ENCODE assay signal across 12 cellular contexts in genomic region chr11:61757213-61757862, GRCh38. TPM values are rescaled to one million over a fixed set of nuclear protein-coding genes. Genes with fewer than 3 reads are reported as not detected.
DNase-seq lines count a peak whose midpoint lies in the region; ATAC-seq, FAIRE-seq and TF ChIP-seq lines count a peak whose summit lies in the region.
"Had no signal": no experiment of that assay in that cellular context is flagged by ENCODE, and none has a peak within 500 bp of the region (broad histone marks: within the 10 kb centered on the region; RNA-seq: fewer than 3 reads in every experiment).

No MANE protein-coding gene starts in this region.

- H3K4me1 ChIP-seq in BLaER1 treated with 17β-estradiol and CSF1 and Interleukin-3, amounts not matched to agents 10 nM and 100 nM, result peaks cover 26 to 57% (median 45%) of the 10 kb centered on the region in 10 experiments
- peaks cover 8% of the 10 kb centered on the region for H3K4me1 ChIP-seq in GM12878 (ENCODE audit: control insufficient read depth, insufficient read depth, low read length)
- H3K4me1 ChIP-seq: foreskin keratinocyte had no signal

- intact Hi-C loops in GM12878 (cut with micrococcal nuclease; ENCODE audit: unreplicated experiment), result no loop called here

- peak overlapping the region in 6 of 11 experiments; percentile 24 to 79 (median 71); a peak in 4 of 22 replicates for H3K9ac ChIP-seq in BLaER1 treated with 17β-estradiol and CSF1 and Interleukin-3, amounts not matched to agents 10 nM and 100 nM
- H3K9ac ChIP-seq in GM12878 (ENCODE audit: control insufficient read depth, insufficient read depth, low read length), result no peak overlapping the region

- H3K79me2 ChIP-seq in GM12878 (ENCODE audit: control insufficient read depth, insufficient read depth, low read length), result no peaks in the 10 kb centered on the region

- peak overlapping the region in 10 of 11 experiments; percentile 50 to 96 (median 83); a peak in 18 of 22 replicates for H3K27ac ChIP-seq in BLaER1 treated with 17β-estradiol and CSF1 and Interleukin-3, amounts not matched to agents 10 nM and 100 nM
- H3K27ac ChIP-seq in GM12878 (ENCODE audit: control insufficient read depth, insufficient read depth), result no peak overlapping the region
- H3K27ac ChIP-seq: foreskin keratinocyte had no signal

- H3K27ac Mint-ChIP-seq in chondrocyte (ENCODE audit: unreplicated experiment), result no peak overlapping the region

- in situ Hi-C loops in GM12878 (cut with MboI), result no loop called here

- H3K9me3 ChIP-seq in BLaER1 treated with 17β-estradiol and CSF1 and Interleukin-3, amounts not matched to agents 10 nM and 100 nM (replicated peaks in 1 of 11), result no peaks in the 10 kb centered on the region
- no peaks in the 10 kb centered on the region for H3K9me3 ChIP-seq in GM12878 (replicated peaks; ENCODE audit: control insufficient read depth, insufficient read depth, low read length)

- H3K4me2 ChIP-seq in BLaER1 treated with 17β-estradiol and CSF1 and Interleukin-3, amounts not matched to agents 10 nM and 100 nM, result peak overlapping the region; percentile 76 to 96 (median 88)
- H3K4me2 ChIP-seq in GM12878 (ENCODE audit: control insufficient read depth, insufficient read depth), result peak overlapping the region; percentile 25; the same call in 1 of the 2 replicates

- H3K36me3 Mint-ChIP-seq in chondrocyte (ENCODE audit: low read depth), result no peaks in the 10 kb centered on the region
- H3K36me3 Mint-ChIP-seq: activated naive CD4-positive, alpha-beta T cell treated with anti-CD3 and anti-CD28 coated beads, Interleukin-2, amount 50 U/mL, for 72 hours had no signal

- no peak for TF ChIP-seq POLR2A in GM12878 (IDR thresholded peaks at IDR 0.05; ENCODE audit: low read depth, low read length)

- no peak for DNase-seq in GM12878 (ENCODE audit: low read depth, low spot score)
- peak; percentile 45 for DNase-seq in mucosa of gallbladder (ENCODE audit: low spot score)
- no peak for DNase-seq in chondrocyte (ENCODE audit: low spot score)
- DNase-seq: dermis blood vessel endothelial cell; foreskin keratinocyte; NCI-H187; occipital lobe; stimulated activated CD8-positive, alpha-beta memory T cell treated with anti-CD3 and anti-CD28 coated beads, Interleukin-4, amount 100 ng/mL, for 48 hours had no signal

- no peak overlapping the region for H3K4me3 Mint-ChIP-seq in chondrocyte (ENCODE audit: unreplicated experiment)

- TF ChIP-seq RAD21 in GM12878 (IDR thresholded peaks at IDR 0.05; ENCODE audit: insufficient read depth, low read depth, low read length), result no peak

- ATAC-seq in GM12878, result no peak
- ATAC-seq in GM19455 (IDR thresholded peaks at IDR 0.05; ENCODE audit: unreplicated experiment), result no peak
- no peak for ATAC-seq in GM19351 (IDR thresholded peaks at IDR 0.05; ENCODE audit: unreplicated experiment)
- ATAC-seq: foreskin keratinocyte had no signal

- SMC1A ChIA-PET in GM12878 (lab: Charles Lee; ENCODE audit: uncharacterized antibody, unreplicated experiment), result interaction anchor here (0.9 to 1.5 kb wide), 4 partner anchors 36 to 77 kb away, joined by 3 to 4 read pairs (median 3); partner anchors contain the start of gene FEN1

- H4K20me1 ChIP-seq in BLaER1 treated with 17β-estradiol and CSF1 and Interleukin-3, amounts not matched to agents 10 nM and 100 nM, result no peaks in the 10 kb centered on the region; a peak in 2 of 22 replicates
- no peaks in the 10 kb centered on the region for H4K20me1 ChIP-seq in GM12878 (ENCODE audit: control insufficient read depth, insufficient read depth)

- no peak for TF ChIP-seq EP300 in GM12878 (IDR thresholded peaks at IDR 0.05; ENCODE audit: borderline replicate concordance in 1 of 2, control insufficient read depth in 1 of 2, low read depth in 2 of 2, low read length in 2 of 2)

- peaks cover 12% of the 10 kb centered on the region for H3K4me1 Mint-ChIP-seq in chondrocyte (ENCODE audit: low read depth)

- no peaks in the 10 kb centered on the region for H3K36me3 ChIP-seq in BLaER1 treated with 17β-estradiol and CSF1 and Interleukin-3, amounts not matched to agents 10 nM and 100 nM
- H3K36me3 ChIP-seq in GM12878 (ENCODE audit: control insufficient read depth in 2 of 2, insufficient read depth in 2 of 2, low read length in 1 of 2), result no peaks in the 10 kb centered on the region

- TF ChIP-seq CTCF in GM12878 (IDR thresholded peaks at IDR 0.05 in 2 of 3, conservative IDR thresholded peaks at IDR 0.05 in 1 of 3; ENCODE audit: control insufficient read depth in 2 of 3, extremely low read depth in 1 of 3, insufficient read depth in 1 of 3, low read depth in 3 of 3, low read length in 3 of 3) (no peak), chondrocyte (IDR thresholded peaks at IDR 0.05) (no peak)

- peaks cover 19 to 32% (median 28%) of the 10 kb centered on the region in 11 experiments for H3K27me3 ChIP-seq in BLaER1 treated with 17β-estradiol and CSF1 and Interleukin-3, amounts not matched to agents 10 nM and 100 nM
- H3K27me3 ChIP-seq in GM12878 (replicated peaks in 1 of 2; ENCODE audit: control insufficient read depth in 2 of 2, insufficient read depth in 2 of 2, low read length in 1 of 2), result no peaks in the 10 kb centered on the region; a peak in 1 of 4 replicates

- WGBS in GM12878 (ENCODE audit: insufficient coverage, insufficient replicate concordance, low lambda C conversion rate, missing lambda C conversion rate), result 72% methylated on average over 15 of the region's 15 CpGs

- H2AFZ ChIP-seq in GM12878 (ENCODE audit: control insufficient read depth, low read depth, low read length), result no peak overlapping the region

- BruUV-seq in GM12878 (replicated peaks; lab: Mats Ljungman, UMichigan), result TSS peak; percentile 36

- no peak overlapping the region for H3K4me3 ChIP-seq in BLaER1 treated with 17β-estradiol and CSF1 and Interleukin-3, amounts not matched to agents 10 nM and 100 nM
- no peak overlapping the region for H3K4me3 ChIP-seq in GM12878

- H3K9me3 Mint-ChIP-seq in chondrocyte (ENCODE audit: low read depth), result no peaks in the 10 kb centered on the region
- H3K9me3 Mint-ChIP-seq: activated naive CD4-positive, alpha-beta T cell treated with anti-CD3 and anti-CD28 coated beads, Interleukin-2, amount 50 U/mL, for 72 hours had no signal

- no peak for FAIRE-seq in GM12878 (lab: Jason Lieb, UNC)

- H3K27me3 Mint-ChIP-seq in chondrocyte (ENCODE audit: low read depth), result no peaks in the 10 kb centered on the region

- RAD21 ChIA-PET in GM12878 (lab: Charles Lee; ENCODE audit: unreplicated experiment), result interaction anchor here (0.9 to 2.1 kb wide), 6 partner anchors 10 to 71 kb away, joined by 3 to 7 read pairs (median 4); partner anchors contain the start of genes FADS2 and FEN1

- CTCF ChIA-PET in GM12878 (lab: Yijun Ruan, JAX), result interaction anchor here (0.5 to 4.8 kb wide), 6 partner anchors 10 to 456 kb away, joined by 3 to 35 read pairs (median 5); no protein-coding TSS in a partner anchor

- POLR2A ChIA-PET in GM12878 (lab: Charles Lee), result interaction anchor here (0.6 to 8.0 kb wide), 9 partner anchors 33 to 787 kb away, joined by 3 to 60 read pairs (median 4); partner anchors contain the start of genes FADS2, FEN1, FTH1 and TMEM258

RNA-seq across cellular contexts. Expression of gene MYRF, which starts 4.9 kb away (rescaled TPM):
- 24.0 and 28.0 TPM in 2 replicates for total RNA-seq in GM12878 (2013; cell fraction: nucleolus; rRNA removed)
- 1.0 and 1.1 TPM in 2 replicates for total RNA-seq in GM12878 (2014; rRNA removed)
- 0.27 and 0.60 TPM in 2 replicates for total RNA-seq in GM12878 (2014; rRNA removed; fragmentation: Illumina TruSeq; extraction: Trizol)
- 2.0 and 3.1 TPM in 2 replicates for total RNA-seq in GM12878 (2021)
- 1.1 TPM for polyA plus RNA-seq in GM12878 (2011; ENCODE audit: low read depth)
- polyA plus RNA-seq in GM12878 (2011; rRNA removed), result 9.6 and 15.6 TPM in 2 replicates
- polyA plus RNA-seq in GM12878 (2011; cell fraction: cytosol; rRNA removed), result 24.7 and 27.8 TPM in 2 replicates
- 201 and 207 TPM in 2 replicates for polyA plus RNA-seq in GM12878 (2011; cell fraction: nucleus; rRNA removed)
- 1.7 and 2.1 TPM in 2 replicates for polyA plus RNA-seq in GM12878 (2012)
- 0.93 and 1.2 TPM in 2 replicates for polyA plus RNA-seq in GM12878 (2014; fragmentation: Illumina TruSeq; extraction: Trizol)
- polyA plus RNA-seq in GM12878 (2014; fragmentation: Nextera tagmentation; extraction: Ambion mirVana), result under 1 TPM; 0.33 to 0.55 TPM
- polyA plus RNA-seq in GM12878 (2014; rRNA removed), result 1.7 TPM in 2 replicates
- polyA plus RNA-seq in GM12878 (2016; fragmentation: Nextera tagmentation; extraction: Ambion mirVana), result under 1 TPM; 0.50 to 0.64 TPM
- polyA minus RNA-seq in GM12878 (2011; rRNA and poly(A)+ RNA removed), result 14.6 and 28.9 TPM in 2 replicates
- polyA minus RNA-seq in GM12878 (2011; cell fraction: cytosol; rRNA and poly(A)+ RNA removed), result 17.6 and 22.6 TPM in 2 replicates
- polyA minus RNA-seq in GM12878 (2011; cell fraction: nucleus; rRNA and poly(A)+ RNA removed), result 38.2 and 54.2 TPM in 2 replicates
- 320 TPM for total RNA-seq in mucosa of gallbladder
- 1.6 to 1.7 TPM in 2 of 3 replicates, not detected in the other for total RNA-seq in chondrocyte

RNA-seq across cellular contexts. Expression of gene TMEM258, which starts 35.1 kb away (rescaled TPM):
- total RNA-seq in GM12878 (2013; cell fraction: nucleolus; rRNA removed), result 43.6 and 56.9 TPM in 2 replicates
- total RNA-seq in GM12878 (2014; rRNA removed) (233 and 251 TPM in 2 replicates), GM12878 (2014; rRNA removed; fragmentation: Illumina TruSeq; extraction: Trizol) (202 and 218 TPM in 2 replicates), GM12878 (2021) (157 and 160 TPM in 2 replicates), mucosa of gallbladder (116 TPM), chondrocyte (103 to 133 TPM (median 106 TPM) in 3 replicates)
- 130 TPM for polyA plus RNA-seq in GM12878 (2011; ENCODE audit: low read depth)
- polyA plus RNA-seq in GM12878 (2011; rRNA removed) (373 and 532 TPM in 2 replicates), GM12878 (2014; fragmentation: Illumina TruSeq; extraction: Trizol) (167 and 194 TPM in 2 replicates), GM12878 (2014; fragmentation: Nextera tagmentation; extraction: Ambion mirVana) (100 to 1,000 TPM; 800 to 840 TPM), GM12878 (2014; rRNA removed) (252 and 261 TPM in 2 replicates), GM12878 (2016; fragmentation: Nextera tagmentation; extraction: Ambion mirVana) (100 to 1,000 TPM; 390 to 393 TPM)
- 536 and 608 TPM in 2 replicates for polyA plus RNA-seq in GM12878 (2011; cell fraction: cytosol; rRNA removed)
- polyA plus RNA-seq in GM12878 (2011; cell fraction: nucleus; rRNA removed), result 121 and 202 TPM in 2 replicates
- polyA plus RNA-seq in GM12878 (2012), result 400 and 645 TPM in 2 replicates
- polyA minus RNA-seq in GM12878 (2011; rRNA and poly(A)+ RNA removed), result 208 and 236 TPM in 2 replicates
- polyA minus RNA-seq in GM12878 (2011; cell fraction: cytosol; rRNA and poly(A)+ RNA removed), result 78.8 and 105 TPM in 2 replicates
- 58.0 and 65.3 TPM in 2 replicates for polyA minus RNA-seq in GM12878 (2011; cell fraction: nucleus; rRNA and poly(A)+ RNA removed)

RNA-seq across cellular contexts. Expression of gene FEN1, which starts 35.4 kb away (rescaled TPM):
- total RNA-seq in GM12878 (2013; cell fraction: nucleolus; rRNA removed), result 16.7 and 19.0 TPM in 2 replicates
- 136 TPM in 2 replicates for total RNA-seq in GM12878 (2014; rRNA removed)
- total RNA-seq in GM12878 (2014; rRNA removed; fragmentation: Illumina TruSeq; extraction: Trizol), result 117 and 135 TPM in 2 replicates
- total RNA-seq in GM12878 (2021), result 127 and 129 TPM in 2 replicates
- polyA plus RNA-seq in GM12878 (2011; ENCODE audit: low read depth), result 42.9 TPM
- 94.3 and 94.4 TPM in 2 replicates for polyA plus RNA-seq in GM12878 (2011; rRNA removed)
- 79.0 and 88.7 TPM in 2 replicates for polyA plus RNA-seq in GM12878 (2011; cell fraction: cytosol; rRNA removed)
- polyA plus RNA-seq in GM12878 (2011; cell fraction: nucleus; rRNA removed), result 24.1 and 39.1 TPM in 2 replicates
- 51.3 and 51.6 TPM in 2 replicates for polyA plus RNA-seq in GM12878 (2012)
- polyA plus RNA-seq in GM12878 (2014; fragmentation: Illumina TruSeq; extraction: Trizol), result 92.7 and 120 TPM in 2 replicates
- polyA plus RNA-seq in GM12878 (2014; fragmentation: Nextera tagmentation; extraction: Ambion mirVana), result 10 to 100 TPM; 54.8 to 99.9 TPM
- 110 and 130 TPM in 2 replicates for polyA plus RNA-seq in GM12878 (2014; rRNA removed)
- polyA plus RNA-seq in GM12878 (2016; fragmentation: Nextera tagmentation; extraction: Ambion mirVana), result 100 to 1,000 TPM; 281 to 282 TPM
- polyA minus RNA-seq in GM12878 (2011; rRNA and poly(A)+ RNA removed), result 78.7 and 79.0 TPM in 2 replicates
- polyA minus RNA-seq in GM12878 (2011; cell fraction: cytosol; rRNA and poly(A)+ RNA removed), result 31.3 and 34.8 TPM in 2 replicates
- polyA minus RNA-seq in GM12878 (2011; cell fraction: nucleus; rRNA and poly(A)+ RNA removed), result 19.6 and 36.2 TPM in 2 replicates
- total RNA-seq in mucosa of gallbladder, result 7.7 TPM
- total RNA-seq in chondrocyte, result 12.6 to 27.1 TPM (median 13.2 TPM) in 3 replicates

RNA-seq across cellular contexts. Expression of gene FADS1, which starts 59.5 kb away (rescaled TPM):
- 70.4 and 77.9 TPM in 2 replicates for total RNA-seq in GM12878 (2013; cell fraction: nucleolus; rRNA removed)
- total RNA-seq in GM12878 (2014; rRNA removed) (38.9 and 44.1 TPM in 2 replicates), GM12878 (2014; rRNA removed; fragmentation: Illumina TruSeq; extraction: Trizol) (37.5 and 42.3 TPM in 2 replicates), GM12878 (2021) (45.5 and 49.2 TPM in 2 replicates), mucosa of gallbladder (23.4 TPM), chondrocyte (72.6 to 95.5 TPM (median 74.6 TPM) in 3 replicates)
- polyA plus RNA-seq in GM12878 (2011; ENCODE audit: low read depth), result 9.2 TPM
- polyA plus RNA-seq in GM12878 (2011; rRNA removed) (69.1 and 73.9 TPM in 2 replicates), GM12878 (2014; fragmentation: Illumina TruSeq; extraction: Trizol) (39.1 and 47.2 TPM in 2 replicates), GM12878 (2014; fragmentation: Nextera tagmentation; extraction: Ambion mirVana) (10 to 100 TPM in 1 of 2 experiments, 1 to 10 TPM in 1; 8.8 to 14.6 TPM), GM12878 (2014; rRNA removed) (32.7 and 34.6 TPM in 2 replicates), GM12878 (2016; fragmentation: Nextera tagmentation; extraction: Ambion mirVana) (10 to 100 TPM; 47.7 to 49.5 TPM)
- polyA plus RNA-seq in GM12878 (2011; cell fraction: cytosol; rRNA removed), result 58.3 and 63.7 TPM in 2 replicates
- 41.9 and 45.9 TPM in 2 replicates for polyA plus RNA-seq in GM12878 (2011; cell fraction: nucleus; rRNA removed)
- 13.8 and 20.9 TPM in 2 replicates for polyA plus RNA-seq in GM12878 (2012)
- 79.7 and 106 TPM in 2 replicates for polyA minus RNA-seq in GM12878 (2011; rRNA and poly(A)+ RNA removed)
- polyA minus RNA-seq in GM12878 (2011; cell fraction: cytosol; rRNA and poly(A)+ RNA removed), result 32.2 and 57.0 TPM in 2 replicates
- 33.6 and 63.5 TPM in 2 replicates for polyA minus RNA-seq in GM12878 (2011; cell fraction: nucleus; rRNA and poly(A)+ RNA removed)

Comparison
In these comparisons a context has a peak if more than half of its experiments do, and no peak if none do; other contexts are left out.
1. RNA of gene MYRF, which starts 4.9 kb away (total RNA-seq): 320 TPM in mucosa of gallbladder (single experiment); 1.6 to 1.7 TPM in chondrocyte and 0.27 to 28.0 TPM in GM12878; every median in the first group is over 10 times any median in the second.